ENCODE assay signal across 38 cellular contexts in genomic region chr12:46649433-46649832, GRCh38.
"Had no signal": no experiment of that assay in that cellular context is flagged by ENCODE, and none has a peak within 500 bp of the region (broad histone marks: within the 10 kb centered on the region; RNA-seq: fewer than 3 reads in every experiment).

No MANE protein-coding gene starts in this region.

- H3K27me3 ChIP-seq: adrenal gland, ascending aorta, body of pancreas, brain microvascular endothelial cell, breast epithelium, cardiac muscle cell had no signal

- H3K9me3 Mint-ChIP-seq: activated naive CD4-positive, alpha-beta T cell treated with anti-CD3 and anti-CD28 coated beads, Interleukin-2, amount 50 U/mL, for 24 hours; central memory CD8-positive, alpha-beta T cell had no signal

- H3K4me1 Mint-ChIP-seq: activated naive CD8-positive, alpha-beta T cell treated with anti-CD3 and anti-CD28 coated beads, Interleukin-2, amount 50 U/mL, for 24 hours; activated T-helper 17 cell treated with anti-CD3 and anti-CD28 coated beads, Interleukin-2, amount 50 U/mL, for 72 hours; brain; central memory CD8-positive, alpha-beta T cell had no signal

- H3K4me1 ChIP-seq: adrenal gland, ascending aorta, body of pancreas, breast epithelium had no signal

- H3K36me3 ChIP-seq: adrenal gland, ascending aorta, brain microvascular endothelial cell, breast epithelium, cardiac muscle cell had no signal

- H3K9me3 ChIP-seq: adrenal gland, ascending aorta, body of pancreas, breast epithelium had no signal

- H3K27ac ChIP-seq: adrenal gland, ascending aorta, body of pancreas, brain microvascular endothelial cell, breast epithelium, cardiac muscle cell had no signal

- DNase-seq: activated effector memory CD4-positive, alpha-beta T cell treated with anti-CD3 and anti-CD28 coated beads, Interleukin-2, amount 50 U/mL, for 16 hours; activated effector memory CD4-positive, alpha-beta T cell treated with Interleukin-2 at 50 U/mL for 16 hours; activated gamma-delta T cell; activated gamma-delta T cell treated with Interleukin-2 at 50 U/mL for 16 hours; activated naive CD4-positive, alpha-beta T cell; activated naive CD4-positive, alpha-beta T cell treated with anti-CD3 and anti-CD28 coated beads for 36 hours; activated naive CD4-positive, alpha-beta T cell treated with anti-CD3 and anti-CD28 coated beads, Interleukin-2, amount 10 ng/mL, durations not matched to agents 7 days and 5 days; activated naive CD4-positive, alpha-beta T cell treated with anti-CD3 and anti-CD28 coated beads, Interleukin-2, amount 50 U/mL, for 16 hours; activated naive CD4-positive, alpha-beta T cell treated with Interleukin-2 at 50 U/mL for 16 hours; activated naive CD8-positive, alpha-beta T cell treated with anti-CD3 and anti-CD28 coated beads for 36 hours; activated naive CD8-positive, alpha-beta T cell treated with anti-CD3 and anti-CD28 coated beads, Interleukin-2, amount 10 ng/mL, durations not matched to agents 7 days and 5 days; activated naive CD8-positive, alpha-beta T cell treated with anti-CD3 and anti-CD28 coated beads, Interleukin-2, amount 50 U/mL, for 24 hours; activated T-cell treated with anti-CD3 and anti-CD28 coated beads, Interleukin-2, amount 50 U/mL, for 1 hour; activated T-cell treated with anti-CD3 and anti-CD28 coated beads, Interleukin-2, amount 50 U/mL, for 24 hours; activated T-cell treated with anti-CD3 and anti-CD28 coated beads, Interleukin-2, amount 50 U/mL, for 4 hours; activated T-cell treated with anti-CD3 and anti-CD28 coated beads, Interleukin-2, amount 50 U/mL, for 48 hours; activated T-cell treated with anti-CD3 and anti-CD28 coated beads, Interleukin-2, amount 50 U/mL, for 72 hours; adrenal gland; amniotic stem cell; amygdala; anterior cingulate cortex; aorta; body of pancreas; brain microvascular endothelial cell; caudate nucleus; central memory CD4-positive, alpha-beta T cell; cerebellar nuclear complex had no signal

- H3K36me3 Mint-ChIP-seq: brain had no signal

- H3K4me3 Mint-ChIP-seq: activated naive CD4-positive, alpha-beta T cell treated with anti-CD3 and anti-CD28 coated beads for 36 hours; activated naive CD4-positive, alpha-beta T cell treated with anti-CD3 and anti-CD28 coated beads, Interleukin-2, amount 10 ng/mL, durations not matched to agents 7 days and 5 days; activated naive CD4-positive, alpha-beta T cell treated with anti-CD3 and anti-CD28 coated beads, Interleukin-2, amount 50 U/mL, for 24 hours; activated naive CD8-positive, alpha-beta T cell; activated naive CD8-positive, alpha-beta T cell treated with anti-CD3 and anti-CD28 coated beads for 36 hours; activated naive CD8-positive, alpha-beta T cell treated with anti-CD3 and anti-CD28 coated beads, Interleukin-2, amount 10 ng/mL, durations not matched to agents 7 days and 5 days; activated naive CD8-positive, alpha-beta T cell treated with anti-CD3 and anti-CD28 coated beads, Interleukin-2, amount 50 U/mL, for 24 hours; activated T-cell treated with anti-CD3 and anti-CD28 coated beads, Interleukin-2, amount 50 U/mL, for 24 hours; activated T-cell treated with anti-CD3 and anti-CD28 coated beads, Interleukin-2, amount 50 U/mL, for 4 hours; activated T-cell treated with anti-CD3 and anti-CD28 coated beads, Interleukin-2, amount 50 U/mL, for 72 hours; activated T-helper 1 cell treated with anti-CD3 and anti-CD28 coated beads, Interleukin-12 subunit alpha, Interleukin-12 subunit beta, Interleukin-2, Interleukin-4 antibody, amounts not matched to agents 30 ng/mL and 10 ng/mL and 1 ng/mL, durations not matched to agents 14 hours and 24 hours and 36 hours; activated T-helper 17 cell treated with anti-CD3 and anti-CD28 coated beads, Interleukin-2, amount 50 U/mL, for 72 hours; brain; central memory CD8-positive, alpha-beta T cell had no signal

- H3K4me3 ChIP-seq: adrenal gland, ascending aorta, body of pancreas, breast epithelium, cardiac muscle cell had no signal

- H3K27ac Mint-ChIP-seq: activated naive CD4-positive, alpha-beta T cell treated with anti-CD3 and anti-CD28 coated beads for 36 hours; activated naive CD4-positive, alpha-beta T cell treated with anti-CD3 and anti-CD28 coated beads, Interleukin-2, amount 10 ng/mL, durations not matched to agents 7 days and 5 days; activated naive CD4-positive, alpha-beta T cell treated with anti-CD3 and anti-CD28 coated beads, Interleukin-2, amount 50 U/mL, for 24 hours; activated naive CD4-positive, alpha-beta T cell treated with anti-CD3 and anti-CD28 coated beads, Interleukin-2, amount 50 U/mL, for 72 hours; activated naive CD8-positive, alpha-beta T cell; activated naive CD8-positive, alpha-beta T cell treated with anti-CD3 and anti-CD28 coated beads for 36 hours; activated naive CD8-positive, alpha-beta T cell treated with anti-CD3 and anti-CD28 coated beads, Interleukin-2, amount 10 ng/mL, durations not matched to agents 7 days and 5 days; activated naive CD8-positive, alpha-beta T cell treated with anti-CD3 and anti-CD28 coated beads, Interleukin-2, amount 50 U/mL, for 24 hours; activated T-cell treated with anti-CD3 and anti-CD28 coated beads, Interleukin-2, amount 50 U/mL, for 24 hours; activated T-cell treated with anti-CD3 and anti-CD28 coated beads, Interleukin-2, amount 50 U/mL, for 72 hours; activated T-helper 1 cell treated with anti-CD3 and anti-CD28 coated beads, Interleukin-12 subunit alpha, Interleukin-12 subunit beta, Interleukin-2, Interleukin-4 antibody, amounts not matched to agents 30 ng/mL and 10 ng/mL and 1 ng/mL, durations not matched to agents 14 hours and 24 hours and 36 hours; activated T-helper 17 cell treated with anti-CD3 and anti-CD28 coated beads, Interleukin-2, amount 50 U/mL, for 72 hours; activated T-helper 2 cell treated with anti-CD3 and anti-CD28 coated beads, Interferon-gamma antibody, Interleukin-2, Interleukin-4, amounts not matched to agents 10 μg/mL and 5 μg/mL and 100 μg/mL, durations not matched to agents 14 hours and 24 hours and 36 hours; brain had no signal

- ATAC-seq: activated naive CD4-positive, alpha-beta T cell treated with anti-CD3 and anti-CD28 coated beads, Interleukin-2, amount 50 U/mL, for 72 hours; activated naive CD8-positive, alpha-beta T cell treated with anti-CD3 and anti-CD28 coated beads, Interleukin-2, amount 50 U/mL, for 24 hours; activated T-cell treated with anti-CD3 and anti-CD28 coated beads, Interleukin-2, amount 50 U/mL, for 4 hours; activated T-cell treated with anti-CD3 and anti-CD28 coated beads, Interleukin-2, amount 50 U/mL, for 72 hours; activated T-helper 17 cell treated with anti-CD3 and anti-CD28 coated beads, Interleukin-2, amount 50 U/mL, for 72 hours; body of pancreas had no signal

- H3K27me3 Mint-ChIP-seq: activated naive CD4-positive, alpha-beta T cell treated with anti-CD3 and anti-CD28 coated beads, Interleukin-2, amount 10 ng/mL, durations not matched to agents 7 days and 5 days; activated naive CD4-positive, alpha-beta T cell treated with anti-CD3 and anti-CD28 coated beads, Interleukin-2, amount 50 U/mL, for 24 hours; activated naive CD8-positive, alpha-beta T cell; activated naive CD8-positive, alpha-beta T cell treated with anti-CD3 and anti-CD28 coated beads for 36 hours; activated naive CD8-positive, alpha-beta T cell treated with anti-CD3 and anti-CD28 coated beads, Interleukin-2, amount 10 ng/mL, durations not matched to agents 7 days and 5 days; activated naive CD8-positive, alpha-beta T cell treated with anti-CD3 and anti-CD28 coated beads, Interleukin-2, amount 50 U/mL, for 24 hours; activated T-cell treated with anti-CD3 and anti-CD28 coated beads, Interleukin-2, amount 50 U/mL, for 24 hours had no signal
